ENCODE assay signal across 18 cellular contexts in the genomic region with DNA sequence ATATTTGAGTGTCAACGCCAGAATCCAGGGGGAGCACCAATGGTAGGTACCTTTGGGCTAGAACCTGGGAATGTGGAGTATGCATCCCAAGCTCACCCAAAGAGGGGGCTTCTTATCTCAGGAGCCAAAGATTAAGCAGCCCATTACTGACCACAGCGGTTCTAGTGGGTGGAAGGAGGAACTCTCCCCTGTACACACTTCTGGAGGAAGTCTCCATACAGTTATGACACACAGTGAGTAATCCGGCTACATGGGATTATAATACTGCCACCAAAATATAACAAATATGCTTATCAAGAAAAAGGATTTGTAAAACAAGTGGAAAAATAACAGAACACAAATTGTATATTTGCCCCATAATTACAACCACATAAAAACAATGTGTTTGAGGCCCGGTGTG. TPM values are rescaled to one million over a fixed set of nuclear protein-coding genes. Genes with fewer than 3 reads are reported as not detected.
DNase-seq lines count a peak whose midpoint lies in the region; ATAC-seq and TF ChIP-seq lines count a peak whose summit lies in the region.
"Had no signal": no experiment of that assay in that cellular context is flagged by ENCODE, and none has a peak within 500 bp of the region (broad histone marks: within the 10 kb centered on the region; RNA-seq: fewer than 3 reads in every experiment).

No MANE protein-coding gene starts in this region.

- DNase-seq in ELR (ENCODE audit: low read depth) (peak; percentile 77), MV-4-11 (lab: John Stamatoyannopoulos, UW) (peak; percentile 71), choroid plexus epithelial cell (ENCODE audit: low read depth) (peak; percentile 24), left lung (no peak), KG1 (lab: John Stamatoyannopoulos, UW) (no peak), esophagus muscularis mucosa (ENCODE audit: extremely low spot score) (no peak)
- DNase-seq in stimulated activated CD4-positive, alpha-beta T cell treated with anti-CD3 and anti-CD28 coated beads, Interleukin-1b, Interleukin-23, amount 100 ng/mL, for 48 hours = no peak
- DNase-seq in activated naive CD8-positive, alpha-beta T cell treated with anti-CD3 and anti-CD28 coated beads, Interleukin-2, amount 50 U/mL, for 24 hours = no peak
- DNase-seq: activated CD4-positive, alpha-beta T cell treated with anti-CD3 and anti-CD28 coated beads, Interleukin-2, amount 50 U/mL, for 1 hour; activated CD8-positive, alpha-beta memory T cell treated with anti-CD3 and anti-CD28 coated beads, Interleukin-2, amount 50 U/mL, for 48 hours; activated naive CD4-positive, alpha-beta T cell; aorta; CD8-positive, alpha-beta memory T cell; Karpas-422; NCI-H1436 treated with DMSO at 0.1 percent for 48 hours; occipital lobe; stimulated activated CD4-positive, alpha-beta T cell treated with anti-CD3 and anti-CD28 coated beads, Interleukin-4, amount 100 ng/mL, for 24 hours had no signal

- peaks cover 5% of the 10 kb centered on the region for H3K27me3 Mint-ChIP-seq in activated naive CD8-positive, alpha-beta T cell treated with anti-CD3 and anti-CD28 coated beads, Interleukin-2, amount 50 U/mL, for 24 hours

- no peak for TF ChIP-seq POLR2A in esophagus muscularis mucosa (IDR thresholded peaks at IDR 0.05; ENCODE audit: low read depth)

- H3K9me3 ChIP-seq in left lung = no peaks in the 10 kb centered on the region
- H3K9me3 ChIP-seq in esophagus muscularis mucosa = no peaks in the 10 kb centered on the region
- H3K9me3 ChIP-seq: gastroesophageal sphincter had no signal

- no peak overlapping the region for H3K27ac ChIP-seq in left lung
- no peak overlapping the region for H3K27ac ChIP-seq in esophagus muscularis mucosa (replicated peaks in 1 of 4)
- H3K27ac ChIP-seq: gastroesophageal sphincter had no signal

- H3K36me3 Mint-ChIP-seq in activated naive CD8-positive, alpha-beta T cell treated with anti-CD3 and anti-CD28 coated beads, Interleukin-2, amount 50 U/mL, for 24 hours (ENCODE audit: low read depth) = no peaks in the 10 kb centered on the region
- H3K36me3 Mint-ChIP-seq: CD8-positive, alpha-beta memory T cell had no signal

- peaks cover 0 to 28% of the 10 kb centered on the region in 2 donors for H3K4me1 ChIP-seq in left lung
- peaks cover 0 to 7% (median 2%) of the 10 kb centered on the region in 4 donors for H3K4me1 ChIP-seq in esophagus muscularis mucosa
- H3K4me1 ChIP-seq: gastroesophageal sphincter had no signal

- ATAC-seq in left lung = peak; percentile 64
- ATAC-seq in activated naive CD8-positive, alpha-beta T cell treated with anti-CD3 and anti-CD28 coated beads, Interleukin-2, amount 50 U/mL, for 24 hours = no peak
- ATAC-seq: gastroesophageal sphincter had no signal

- H3K4me1 Mint-ChIP-seq in activated naive CD8-positive, alpha-beta T cell treated with anti-CD3 and anti-CD28 coated beads, Interleukin-2, amount 50 U/mL, for 24 hours = peaks cover 4% of the 10 kb centered on the region
- H3K4me1 Mint-ChIP-seq: CD8-positive, alpha-beta memory T cell had no signal

- 90% methylated on average over 4 of the region's 4 CpGs for WGBS in esophagus muscularis mucosa

- H3K9me3 Mint-ChIP-seq in activated naive CD8-positive, alpha-beta T cell treated with anti-CD3 and anti-CD28 coated beads, Interleukin-2, amount 50 U/mL, for 24 hours = no peaks in the 10 kb centered on the region

- no peak overlapping the region for H3K27ac Mint-ChIP-seq in activated naive CD8-positive, alpha-beta T cell treated with anti-CD3 and anti-CD28 coated beads, Interleukin-2, amount 50 U/mL, for 24 hours

- no peak overlapping the region for H3K4me3 Mint-ChIP-seq in activated naive CD8-positive, alpha-beta T cell treated with anti-CD3 and anti-CD28 coated beads, Interleukin-2, amount 50 U/mL, for 24 hours
- H3K4me3 Mint-ChIP-seq: CD8-positive, alpha-beta memory T cell had no signal

- TF ChIP-seq CTCF in choroid plexus epithelial cell (conservative IDR thresholded peaks at IDR 0.05; ENCODE audit: low read depth, low read length) (no peak), left lung (IDR thresholded peaks at IDR 0.05) (no peak), esophagus muscularis mucosa (IDR thresholded peaks at IDR 0.05) (no peak)

- intact Hi-C loops in left lung (cut with DNase I) = no loop called here
- intact Hi-C loops in esophagus muscularis mucosa (cut with DNase I) = loop anchor here (10.0 kb wide), 1 partner anchor 379 kb away; a partner anchor contains a TSS

- H3K4me3 ChIP-seq in choroid plexus epithelial cell (ENCODE audit: low read depth, low read length) = no peak overlapping the region
- H3K4me3 ChIP-seq in left lung = no peak overlapping the region
- H3K4me3 ChIP-seq in esophagus muscularis mucosa = no peak overlapping the region
- H3K4me3 ChIP-seq: gastroesophageal sphincter had no signal

- H3K36me3 ChIP-seq in left lung = no peaks in the 10 kb centered on the region
- H3K36me3 ChIP-seq in esophagus muscularis mucosa = no peaks in the 10 kb centered on the region
- H3K36me3 ChIP-seq: gastroesophageal sphincter had no signal

- no peaks in the 10 kb centered on the region for H3K27me3 ChIP-seq in left lung
- no peaks in the 10 kb centered on the region for H3K27me3 ChIP-seq in esophagus muscularis mucosa
- H3K27me3 ChIP-seq: gastroesophageal sphincter had no signal

- no peak for TF ChIP-seq EP300 in esophagus muscularis mucosa (IDR thresholded peaks at IDR 0.05)

RNA-seq across cellular contexts. Expression of a gene that starts 8.4 kb away (rescaled TPM):
- 100 to 1,000 TPM in 1 of 2 donors, 10 to 100 TPM in 1; 75.7 to 101 TPM for total RNA-seq in left lung
- total RNA-seq in esophagus muscularis mucosa = 10 to 100 TPM; 32.7 to 39.9 (median 37.6) TPM

Comparison
In these comparisons a context has a peak if more than half of its experiments do, and no peak if none do; other contexts are left out.
1. DNase-seq: peak in ELR (single experiment), MV-4-11 (single experiment) and choroid plexus epithelial cell (single experiment); none in left lung (0 of 2), KG1 (single experiment), stimulated activated CD4-positive, alpha-beta T cell treated with anti-CD3 and anti-CD28 coated beads, Interleukin-1b, Interleukin-23, amount 100 ng/mL, for 48 hours (single experiment), activated naive CD8-positive, alpha-beta T cell treated with anti-CD3 and anti-CD28 coated beads, Interleukin-2, amount 50 U/mL, for 24 hours (single experiment) and esophagus muscularis mucosa (single experiment).